10 cellular contexts compared by ENCODE assay signal in genomic region chr11:47850337-47850736, GRCh38. TPM values are rescaled to one million over a fixed set of nuclear protein-coding genes. Genes with fewer than 3 reads are reported as not detected.
DNase-seq lines count a peak whose midpoint lies in the region; ATAC-seq and TF ChIP-seq lines count a peak whose summit lies in the region.
"Had no signal": no experiment of that assay in that cellular context is flagged by ENCODE, and none has a peak within 500 bp of the region (broad histone marks: within the 10 kb centered on the region; RNA-seq: fewer than 3 reads in every experiment).

No MANE protein-coding gene starts in this region.

- peak overlapping the region in 4 of 5 experiments; percentile 14 to 68 (median 32) for H3K27ac Mint-ChIP-seq in brain

- H3K4me1 Mint-ChIP-seq in brain, result peaks cover 33% of the 10 kb centered on the region

- CTCF ChIA-PET in GM10248 (lab: Yijun Ruan, JAX), result interaction anchor here (1.5 to 3.6 kb wide), 4 partner anchors 8 to 15 kb away, joined by 5 to 16 read pairs (median 6); no protein-coding TSS in a partner anchor

- TF ChIP-seq CTCF in GM10248 (IDR thresholded peaks at IDR 0.05; ENCODE audit: control extremely low read depth, extremely low read depth, low read depth, missing control alignments) (no peak), brain (conservative IDR thresholded peaks at IDR 0.05) (no peak)

- H3K9me3 Mint-ChIP-seq in brain, result no peaks in the 10 kb centered on the region

- H3K36me3 ChIP-seq in SJCRH30, result peaks cover 12% of the 10 kb centered on the region

- no peaks in the 10 kb centered on the region for H3K9me3 ChIP-seq in SJCRH30 (replicated peaks)

- peaks cover 18% of the 10 kb centered on the region for H3K36me3 Mint-ChIP-seq in brain

- H3K27me3 ChIP-seq in SJCRH30, result no peaks in the 10 kb centered on the region

- peak overlapping the region; percentile 17 to 84 (median 51) for H3K4me3 Mint-ChIP-seq in brain

- no peak overlapping the region for H3K27ac ChIP-seq in SJCRH30

- H3K4me1 ChIP-seq in SJCRH30, result peaks cover 12% of the 10 kb centered on the region

- no peak overlapping the region for H3K4me3 ChIP-seq in Jurkat, Clone E6-1 (ENCODE audit: low read length)
- H3K4me3 ChIP-seq in SJCRH30, result no peak overlapping the region

- peak; percentile 39 for DNase-seq in GM10248 (ENCODE audit: extremely low spot score)
- peak; percentile 66 for DNase-seq in Jurkat, Clone E6-1 (ENCODE audit: low read depth, low spot score)
- no peak for DNase-seq in islet precursor cell
- DNase-seq in cerebellum (ENCODE audit: low spot score), result no peak
- no peak for DNase-seq in SJCRH30
- DNase-seq: activated gamma-delta T cell, erythroblast had no signal

- POLR2A ChIA-PET in GM10248 (lab: Yijun Ruan, JAX), result interaction anchor here (0.6 kb wide), 2 partner anchors 311 to 680 kb away, joined by 3 to 4 read pairs; no protein-coding TSS in a partner anchor

- ATAC-seq in GM21360 (IDR thresholded peaks at IDR 0.05; ENCODE audit: unreplicated experiment) (peak; percentile 34), GM19463 (IDR thresholded peaks at IDR 0.05; ENCODE audit: unreplicated experiment) (no peak)

- peaks cover 13% of the 10 kb centered on the region for H3K27me3 Mint-ChIP-seq in brain

RNA-seq across cellular contexts. Expression of gene NUP160, which starts 2.2 kb away (rescaled TPM):
- polyA plus RNA-seq in Jurkat, Clone E6-1 (2012; ENCODE audit: insufficient read depth, insufficient read length), result 47.3 TPM
- 12.8 TPM for polyA plus RNA-seq in brain (ENCODE audit: insufficient read depth, low read depth, low replicate concordance)
- total RNA-seq in cerebellum, result 81.5 TPM
- 65.4 and 74.1 TPM in 2 replicates for total RNA-seq in SJCRH30 (2014; rRNA removed; shearing (Covaris generic))

Comparison
In these comparisons a context has a peak if more than half of its experiments do, and no peak if none do; other contexts are left out.
1. DNase-seq: peak in GM10248 (single experiment) and Jurkat, Clone E6-1 (single experiment); none in islet precursor cell (single experiment), cerebellum (single experiment) and SJCRH30 (0 of 2).